ENCODE assay signal across 1 cellular context in genomic region chr5:180595381-180596114, GRCh38.
TF ChIP-seq lines count a peak whose summit lies in the region.

No MANE protein-coding gene starts in this region.

TF ChIP-seq in HEK293T, 16 proteins besides CTCF, POLR2A, EP300 and RAD21 (continued from another document):
- TF ChIP-seq SUZ12 (IDR thresholded peaks at IDR 0.05), result no peak
- no peak for TF ChIP-seq FOXM1 (IDR thresholded peaks at IDR 0.05; ENCODE audit: borderline replicate concordance)
- no peak for TF ChIP-seq TARDBP (IDR thresholded peaks at IDR 0.05)
- no peak for TF ChIP-seq NFRKB (IDR thresholded peaks at IDR 0.05)
- no peak for TF ChIP-seq ARNT (IDR thresholded peaks at IDR 0.05)
